ENCODE assay signal across 18 cellular contexts in the genomic region with DNA sequence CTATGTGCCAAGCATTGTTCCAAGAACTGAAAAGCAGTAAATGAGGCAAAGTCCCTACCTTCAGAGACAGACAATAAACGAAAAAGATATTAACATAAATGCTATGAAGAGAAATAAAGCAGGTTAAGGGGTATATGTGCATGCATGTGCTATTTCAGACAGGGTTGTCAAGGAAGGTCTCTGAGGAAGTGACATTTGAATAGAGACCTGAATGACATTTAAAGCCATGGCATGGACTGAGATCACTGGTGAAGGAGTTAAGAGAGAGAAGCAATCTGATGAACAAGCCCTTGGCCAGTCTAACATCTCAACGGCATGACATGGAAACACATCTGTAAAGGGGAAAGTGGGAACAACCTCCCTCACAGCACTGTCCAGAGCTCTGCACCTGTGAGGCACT. TPM values are rescaled to one million over a fixed set of nuclear protein-coding genes. Genes with fewer than 3 reads are reported as not detected.
DNase-seq lines count a peak whose midpoint lies in the region; ATAC-seq and TF ChIP-seq lines count a peak whose summit lies in the region.
"Had no signal": no experiment of that assay in that cellular context is flagged by ENCODE, and none has a peak within 500 bp of the region (broad histone marks: within the 10 kb centered on the region; RNA-seq: fewer than 3 reads in every experiment).

No MANE protein-coding gene starts in this region.

- peaks cover 41% of the 10 kb centered on the region for H3K4me1 ChIP-seq in DOHH2 (ENCODE audit: control insufficient read depth, low read length)
- peaks cover 56% of the 10 kb centered on the region for H3K4me1 ChIP-seq in Karpas-422 (ENCODE audit: low read length)

- H3K27ac Mint-ChIP-seq in glutamatergic neuron (ENCODE audit: unreplicated experiment) = peak overlapping the region; percentile 46
- peak overlapping the region; percentile 91 for H3K27ac Mint-ChIP-seq in stimulated activated naive B cell treated with anti-CD40 and anti-IgM and Interleukin-4, amounts not matched to agents 10 μg/mL and 1 μg/mL and 100 μg/mL, for 72 hours
- H3K27ac Mint-ChIP-seq: CD4-positive, alpha-beta memory T cell; HFFc6 had no signal

- H4K20me1 ChIP-seq in DOHH2 (ENCODE audit: control insufficient read depth, insufficient read depth, low read depth, low read length) (no peaks in the 10 kb centered on the region), Karpas-422 (ENCODE audit: insufficient read depth, low read depth, low read length) (no peaks in the 10 kb centered on the region)

- H3K4me1 Mint-ChIP-seq in glutamatergic neuron (ENCODE audit: low read depth, unreplicated experiment) = peaks cover 50% of the 10 kb centered on the region
- peaks cover 52 to 71% of the 10 kb centered on the region in 2 donors for H3K4me1 Mint-ChIP-seq in stimulated activated naive B cell treated with anti-CD40 and anti-IgM and Interleukin-4, amounts not matched to agents 10 μg/mL and 1 μg/mL and 100 μg/mL, for 72 hours
- H3K4me1 Mint-ChIP-seq: CD14-positive monocyte; CD4-positive, alpha-beta memory T cell had no signal

- peaks cover 3% of the 10 kb centered on the region; the same call in 1 of the 2 replicates for H3F3A ChIP-seq in DOHH2 (ENCODE audit: control insufficient read depth, insufficient read depth)

- peaks cover 22% of the 10 kb centered on the region for H3K36me3 Mint-ChIP-seq in glutamatergic neuron (ENCODE audit: unreplicated experiment)
- peaks cover 41 to 65% of the 10 kb centered on the region in 2 donors for H3K36me3 Mint-ChIP-seq in stimulated activated naive B cell treated with anti-CD40 and anti-IgM and Interleukin-4, amounts not matched to agents 10 μg/mL and 1 μg/mL and 100 μg/mL, for 72 hours

- H3K36me3 ChIP-seq in DOHH2 (ENCODE audit: control insufficient read depth, low read length) (peaks cover 25% of the 10 kb centered on the region), Karpas-422 (ENCODE audit: insufficient read depth, low read length) (peaks cover 15% of the 10 kb centered on the region)

- no peaks in the 10 kb centered on the region for H3K27me3 Mint-ChIP-seq in glutamatergic neuron (ENCODE audit: unreplicated experiment)
- no peaks in the 10 kb centered on the region for H3K27me3 Mint-ChIP-seq in stimulated activated naive B cell treated with anti-CD40 and anti-IgM and Interleukin-4, amounts not matched to agents 10 μg/mL and 1 μg/mL and 100 μg/mL, for 72 hours
- H3K27me3 Mint-ChIP-seq: CD4-positive, alpha-beta memory T cell had no signal

- H3K79me2 ChIP-seq in DOHH2 (ENCODE audit: control insufficient read depth, low read length) = peaks cover 17% of the 10 kb centered on the region
- peaks cover 45% of the 10 kb centered on the region for H3K79me2 ChIP-seq in Karpas-422 (ENCODE audit: low read length)

- H3K27ac ChIP-seq in DOHH2 (ENCODE audit: low read depth, low read length) (no peak overlapping the region), Karpas-422 (ENCODE audit: low read length) (peak overlapping the region; percentile 80)
- H3K27ac ChIP-seq: KMS-11 had no signal

- no peak overlapping the region for H2AFZ ChIP-seq in Karpas-422 (ENCODE audit: low read length)

- no peaks in the 10 kb centered on the region for H3K9me2 ChIP-seq in DOHH2 (replicated peaks; ENCODE audit: control insufficient read depth, low read length)
- no peaks in the 10 kb centered on the region for H3K9me2 ChIP-seq in Karpas-422 (replicated peaks; ENCODE audit: insufficient read depth, low read length)

- peak; percentile 56 to 70 for ATAC-seq in stimulated activated naive B cell treated with anti-CD40 and anti-IgM and Interleukin-4, amounts not matched to agents 10 μg/mL and 1 μg/mL and 100 μg/mL, for 72 hours (replicated peaks)
- ATAC-seq in HG03439 (IDR thresholded peaks at IDR 0.05; ENCODE audit: unreplicated experiment) = no peak
- ATAC-seq: GM12878, HCT116 had no signal

- H3K4me2 ChIP-seq in DOHH2 (ENCODE audit: low read length) (peak overlapping the region; percentile 61), Karpas-422 (ENCODE audit: low read depth, low read length, poor library complexity, severe bottlenecking) (peak overlapping the region; percentile 73)
- H3K4me2 ChIP-seq: KMS-11 had no signal

- H3K9me3 ChIP-seq in DOHH2 (ENCODE audit: control insufficient read depth, insufficient read depth, low read length) (peaks cover 22% of the 10 kb centered on the region), Karpas-422 (ENCODE audit: low read length) (peaks cover 16% of the 10 kb centered on the region)

- peaks cover 9% of the 10 kb centered on the region for H3K9me3 Mint-ChIP-seq in glutamatergic neuron (ENCODE audit: unreplicated experiment)
- peaks cover 9 to 12% of the 10 kb centered on the region in 2 donors for H3K9me3 Mint-ChIP-seq in stimulated activated naive B cell treated with anti-CD40 and anti-IgM and Interleukin-4, amounts not matched to agents 10 μg/mL and 1 μg/mL and 100 μg/mL, for 72 hours
- H3K9me3 Mint-ChIP-seq: HFFc6 had no signal

- H3K27me3 ChIP-seq in DOHH2 (ENCODE audit: control insufficient read depth, low read length) (no peaks in the 10 kb centered on the region), Karpas-422 (ENCODE audit: low read length) (no peaks in the 10 kb centered on the region)

- peak overlapping the region; percentile 43 for H3K9ac ChIP-seq in Karpas-422 (ENCODE audit: low read length)
- H3K9ac ChIP-seq: KMS-11 had no signal

- no peak for TF ChIP-seq CTCF in DOHH2 (IDR thresholded peaks at IDR 0.05; ENCODE audit: low read depth, low read length, poor library complexity, severe bottlenecking)
- no peak for TF ChIP-seq CTCF in glutamatergic neuron (IDR thresholded peaks at IDR 0.05; ENCODE audit: partially characterized antibody, unreplicated experiment)

- H3K4me3 ChIP-seq in DOHH2 (ENCODE audit: low read length) = peak overlapping the region; percentile 38
- peak overlapping the region; percentile 34; the same call in 1 of the 2 replicates for H3K4me3 ChIP-seq in Karpas-422 (ENCODE audit: low read length)
- H3K4me3 ChIP-seq: GM12878 had no signal

- DNase-seq in Karpas-422 = peak; percentile 71
- no peak for DNase-seq in glutamatergic neuron
- DNase-seq in stimulated activated naive B cell treated with anti-CD40 and anti-IgM and Interleukin-4, amounts not matched to agents 10 μg/mL and 1 μg/mL and 100 μg/mL, for 72 hours = no peak
- no peak for DNase-seq in stimulated activated CD4-positive, alpha-beta T cell treated with anti-CD3 and anti-CD28 coated beads, Interleukin-15, amount 100 ng/mL, for 24 hours
- DNase-seq in NCI-H510A (lab: John Stamatoyannopoulos, UW) = no peak
- DNase-seq: Calu3; CD4-positive, alpha-beta memory T cell; DMS79 treated with DMSO at 0.1 percent for 48 hours; EL; GOT3; H7; HFFc6 had no signal

- H3K4me3 Mint-ChIP-seq in glutamatergic neuron (ENCODE audit: unreplicated experiment) = no peak overlapping the region
- H3K4me3 Mint-ChIP-seq in stimulated activated naive B cell treated with anti-CD40 and anti-IgM and Interleukin-4, amounts not matched to agents 10 μg/mL and 1 μg/mL and 100 μg/mL, for 72 hours = peak overlapping the region; percentile 64 to 65
- H3K4me3 Mint-ChIP-seq: CD14-positive monocyte; CD4-positive, alpha-beta memory T cell; HFFc6 had no signal

RNA-seq across cellular contexts. Expression of gene FBXO10, which starts 14.5 kb away (rescaled TPM):
- 25.8 and 29.3 TPM in 2 replicates for total RNA-seq in Karpas-422 (2014; rRNA removed; shearing (Covaris generic); ENCODE audit: low replicate concordance)
- total RNA-seq in glutamatergic neuron (ENCODE audit: unreplicated experiment) = 68.7 TPM

RNA-seq across cellular contexts. Expression of gene TOMM5, which starts 30.7 kb away (rescaled TPM):
- total RNA-seq in Karpas-422 (2014; rRNA removed; shearing (Covaris generic); ENCODE audit: low replicate concordance) = 262 and 265 TPM in 2 replicates
- total RNA-seq in glutamatergic neuron (ENCODE audit: unreplicated experiment) = 52.4 TPM
